Comparison of ENCODE assay signal across 8 cellular contexts in the genomic region with DNA sequence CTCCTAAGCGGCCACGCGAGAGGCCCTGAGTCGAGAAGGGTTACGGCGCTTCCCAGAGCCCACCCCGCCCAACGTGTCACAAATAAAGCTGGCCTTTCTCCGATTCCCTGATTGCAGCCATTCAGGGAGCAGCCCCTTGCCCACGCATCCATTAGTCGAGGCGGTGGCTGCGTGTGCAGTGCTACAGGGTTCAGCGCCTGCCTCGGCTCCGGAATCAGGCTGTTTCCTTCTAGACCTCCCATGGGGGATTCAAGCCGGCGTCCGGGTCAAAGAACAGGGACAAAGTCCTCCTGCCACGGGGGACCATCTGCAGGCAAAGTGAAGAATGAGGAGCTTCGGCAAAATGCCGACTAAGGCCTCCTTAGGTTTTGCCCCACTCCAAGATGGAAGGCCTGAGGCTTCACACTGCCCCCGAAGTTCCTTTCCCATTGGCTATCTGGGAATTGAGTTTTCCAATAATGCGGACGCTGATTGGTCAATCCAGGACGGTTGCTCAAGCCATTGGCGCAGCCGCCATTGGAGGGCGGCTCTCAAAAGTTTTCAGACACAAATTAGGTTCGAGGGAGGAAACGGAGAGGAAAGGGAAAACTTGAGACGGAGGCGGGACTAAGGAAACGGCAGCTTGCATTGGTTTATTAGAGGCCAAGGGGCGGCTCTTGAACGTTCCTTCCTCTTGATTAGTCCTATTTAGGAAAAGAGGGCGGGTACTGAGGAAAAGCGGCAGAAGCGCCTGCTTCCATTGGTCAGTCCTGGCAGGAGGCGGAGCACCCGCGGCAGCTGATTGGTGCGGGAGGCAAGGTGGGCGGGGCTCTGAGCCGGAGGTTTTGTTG. TPM values are rescaled to one million over a fixed set of nuclear protein-coding genes. Genes with fewer than 3 reads are reported as not detected.
DNase-seq lines count a peak whose midpoint lies in the region; ATAC-seq, FAIRE-seq and TF ChIP-seq lines count a peak whose summit lies in the region.

No MANE protein-coding gene starts in this region.

- TF ChIP-seq CTCF in Caco-2 (IDR thresholded peaks at IDR 0.05; ENCODE audit: insufficient read depth in 1 of 2, low read depth in 1 of 2, low read length in 1 of 2, severe bottlenecking in 1 of 2, unreplicated experiment in 1 of 2) (no peak), H1 (IDR thresholded peaks at IDR 0.05; ENCODE audit: control extremely low read depth in 1 of 3, insufficient read depth in 1 of 3, low read depth in 1 of 3, low read length in 3 of 3) (no peak)

- H2BK120ac ChIP-seq in H1 (replicated peaks; ENCODE audit: low read depth, low read length): no peak overlapping the region

- H3K27ac Mint-ChIP-seq in Caco-2 (ENCODE audit: unreplicated experiment): peak overlapping the region; percentile 87
- H3K27ac Mint-ChIP-seq in activated CD8-positive, alpha-beta memory T cell treated with anti-CD3 and anti-CD28 coated beads, Interleukin-2, amount 10 ng/mL, durations not matched to agents 7 days and 5 days: peak overlapping the region; percentile 92
- H3K27ac Mint-ChIP-seq in memory B cell: peak overlapping the region; percentile 86

- peak overlapping the region; percentile 78 to 95 for H3K4me2 ChIP-seq in H1 (ENCODE audit: insufficient read depth in 1 of 2, low read depth in 2 of 2, low read length in 2 of 2)

- no peaks in the 10 kb centered on the region for H3K27me3 Mint-ChIP-seq in Caco-2 (ENCODE audit: insufficient read depth, unreplicated experiment)
- no peaks in the 10 kb centered on the region for H3K27me3 Mint-ChIP-seq in activated CD8-positive, alpha-beta memory T cell treated with anti-CD3 and anti-CD28 coated beads, Interleukin-2, amount 10 ng/mL, durations not matched to agents 7 days and 5 days
- H3K27me3 Mint-ChIP-seq in memory B cell: no peaks in the 10 kb centered on the region

- H4K20me1 ChIP-seq in H1 (replicated peaks in 1 of 2; ENCODE audit: control insufficient read depth in 1 of 2, insufficient read depth in 2 of 2, low read length in 2 of 2): peaks cover 0 to 2% of the 10 kb centered on the region in 2 experiments

- H4K91ac ChIP-seq in H1 (replicated peaks; ENCODE audit: insufficient read length, low read length): no peak overlapping the region

- no peaks in the 10 kb centered on the region for H3K36me3 ChIP-seq in Caco-2 (ENCODE audit: control insufficient read depth, insufficient read depth, low read length)
- H3K36me3 ChIP-seq in H1 (ENCODE audit: control insufficient read depth in 2 of 4, insufficient read depth in 4 of 4, low read length in 3 of 4): peaks cover 0 to 5% (median 0%) of the 10 kb centered on the region in 4 experiments; a peak in 3 of 8 replicates

- ATAC-seq in GM21381 (IDR thresholded peaks at IDR 0.05; ENCODE audit: unreplicated experiment): peak; percentile 83
- ATAC-seq in activated CD8-positive, alpha-beta memory T cell treated with anti-CD3 and anti-CD28 coated beads, Interleukin-2, amount 10 ng/mL, durations not matched to agents 7 days and 5 days: peak; percentile 90
- peak; percentile 84 for ATAC-seq in memory B cell (ENCODE audit: low read depth)

- H3K4me1 Mint-ChIP-seq in Caco-2 (ENCODE audit: low read depth, unreplicated experiment) (peaks cover 13% of the 10 kb centered on the region), memory B cell (peaks cover 12% of the 10 kb centered on the region)
- peaks cover 32% of the 10 kb centered on the region for H3K4me1 Mint-ChIP-seq in activated CD8-positive, alpha-beta memory T cell treated with anti-CD3 and anti-CD28 coated beads, Interleukin-2, amount 10 ng/mL, durations not matched to agents 7 days and 5 days

- peak overlapping the region; percentile 89 for H3K27ac ChIP-seq in H1 (ENCODE audit: low read depth, low read length)

- H3K9me3 Mint-ChIP-seq in Caco-2 (ENCODE audit: unreplicated experiment): no peaks in the 10 kb centered on the region
- H3K9me3 Mint-ChIP-seq in activated CD8-positive, alpha-beta memory T cell treated with anti-CD3 and anti-CD28 coated beads, Interleukin-2, amount 10 ng/mL, durations not matched to agents 7 days and 5 days (ENCODE audit: low read depth): peaks cover 10% of the 10 kb centered on the region
- H3K9me3 Mint-ChIP-seq in memory B cell: peaks cover 2% of the 10 kb centered on the region

- peak overlapping the region; percentile 31 for H4K5ac ChIP-seq in H1 (ENCODE audit: insufficient read length, low read depth, low read length)

- no peak overlapping the region; the same call in 1 of the 2 replicates for H2AFZ ChIP-seq in H1 (ENCODE audit: low read length)

- H3K79me1 ChIP-seq in H1 (ENCODE audit: low read depth, low read length): no peaks in the 10 kb centered on the region

- H3K4me3 ChIP-seq in Caco-2 (ENCODE audit: low read depth, low read length) (peak overlapping the region; percentile 82), H1 (ENCODE audit: extremely low read depth in 1 of 4, insufficient read depth in 2 of 4, low read depth in 3 of 4, low read length in 4 of 4) (peak overlapping the region; percentile 73 to 93 (median 86))

- H2BK20ac ChIP-seq in H1 (ENCODE audit: low read length): no peak overlapping the region

- peak overlapping the region; percentile 46 to 98 (median 90) for H3K9ac ChIP-seq in H1 (replicated peaks in 1 of 4; ENCODE audit: extremely low read depth in 1 of 4, low read depth in 3 of 4, low read length in 3 of 4)

- no peak for TF ChIP-seq RAD21 in H1 (IDR thresholded peaks at IDR 0.05 in 1 of 2, conservative IDR thresholded peaks at IDR 0.05 in 1 of 2; ENCODE audit: low read depth in 2 of 2, low read length in 2 of 2)

- no peak overlapping the region for H3K23ac ChIP-seq in H1 (ENCODE audit: insufficient read length)

- intact Hi-C loops in Caco-2 (cut with micrococcal nuclease; ENCODE audit: unreplicated experiment): loop anchor here (1.0 to 5.0 kb wide), 7 partner anchors 22 to 158 kb away; partner anchors contain the start of gene ADGRG3

- no peaks in the 10 kb centered on the region for H3K27me3 ChIP-seq in Caco-2 (replicated peaks; ENCODE audit: control insufficient read depth, insufficient read depth, low read length)
- H3K27me3 ChIP-seq in H1 (replicated peaks in 1 of 4; ENCODE audit: control insufficient read depth in 3 of 4, extremely low read depth in 1 of 4, insufficient read depth in 3 of 4, low read length in 3 of 4): no peaks in the 10 kb centered on the region; a peak in 1 of 7 replicates

- H2AK5ac ChIP-seq in H1 (ENCODE audit: low read depth, low read length): 0 out of 2 replicates have a peak overlapping the region, but pooled peaks have one; percentile 53

- peak overlapping the region; percentile 90 for H2BK5ac ChIP-seq in H1 (ENCODE audit: low read depth, low read length)

- no peak overlapping the region for H3K14ac ChIP-seq in H1 (ENCODE audit: insufficient read length)

- DNase-seq in Caco-2 (peak; percentile 99 to 100), HTR-8/SVneo (ENCODE audit: insufficient read length, low spot score) (peak; percentile 99), NOMO-1 treated with DMSO at 0.1 percent for 48 hours (lab: John Stamatoyannopoulos, UW; ENCODE audit: unreplicated experiment) (peak; percentile 100), H1 (ENCODE audit: low read depth in 1 of 2, low spot score in 2 of 2) (peak; percentile 98 to 99), memory B cell (ENCODE audit: low spot score in 2 of 2) (peak; percentile 91 to 95)
- DNase-seq in activated CD8-positive, alpha-beta memory T cell treated with anti-CD3 and anti-CD28 coated beads, Interleukin-2, amount 10 ng/mL, durations not matched to agents 7 days and 5 days: peak; percentile 99
- DNase-seq in stimulated activated CD8-positive, alpha-beta memory T cell treated with anti-CD3 and anti-CD28 coated beads, Interleukin-12 subunit alpha, Interleukin-12 subunit beta, amount 100 ng/mL, for 1 hour (ENCODE audit: low read depth): peak; percentile 95

- peak overlapping the region; percentile 62 for H3K56ac ChIP-seq in H1 (replicated peaks; ENCODE audit: insufficient read length, low read depth, low read length)

- peak overlapping the region; percentile 93; the same call in 1 of the 2 replicates for H4K8ac ChIP-seq in H1 (ENCODE audit: extremely low read depth, insufficient read depth, low read length)

- H3K4me1 ChIP-seq in Caco-2 (peaks cover 11% of the 10 kb centered on the region), H1 (replicated peaks in 1 of 4; ENCODE audit: control insufficient read depth in 3 of 4, insufficient read depth in 4 of 4, low read length in 3 of 4) (peaks cover 0 to 15% (median 4%) of the 10 kb centered on the region in 4 experiments; a peak in 6 of 7 replicates)

- peak overlapping the region; percentile 85 for H3K18ac ChIP-seq in H1 (ENCODE audit: extremely low read depth, low read length)

- H3K4me3 Mint-ChIP-seq in Caco-2 (ENCODE audit: unreplicated experiment) (peak overlapping the region; percentile 86), memory B cell (peak overlapping the region; percentile 92)
- H3K4me3 Mint-ChIP-seq in activated CD8-positive, alpha-beta memory T cell treated with anti-CD3 and anti-CD28 coated beads, Interleukin-2, amount 10 ng/mL, durations not matched to agents 7 days and 5 days: peak overlapping the region; percentile 92

- POLR2A ChIA-PET in Caco-2 (lab: Charles Lee): interaction anchor here (0.5 to 3.0 kb wide), 21 partner anchors 13 to 926 kb away, joined by 3 to 18 read pairs (median 4); partner anchors contain the start of genes CFAP20, CIAPIN1, COQ9 and DRC7
- POLR2A ChIA-PET in H1 (lab: Charles Lee; ENCODE audit: partially characterized antibody): interaction anchor here (0.6 to 4.2 kb wide), 28 partner anchors 9 to 798 kb away, joined by 3 to 22 read pairs (median 4); partner anchors contain the start of genes ADGRG3, CCDC102A, MMP15 and USB1

- CTCF ChIA-PET in Caco-2 (lab: Charles Lee) (interaction anchor here (0.5 to 3.1 kb wide), 25 partner anchors 9 to 288 kb away, joined by 3 to 26 read pairs (median 4); partner anchors contain the start of genes CIAPIN1, COQ9 and POLR2C), H1 (lab: Charles Lee; ENCODE audit: partially characterized antibody) (interaction anchor here (0.6 to 2.8 kb wide), 16 partner anchors 9 to 288 kb away, joined by 3 to 24 read pairs (median 3); no protein-coding TSS in a partner anchor)
- CTCF ChIA-PET in activated CD8-positive, alpha-beta memory T cell treated with anti-CD3 and anti-CD28 coated beads, Interleukin-2, amount 10 ng/mL, durations not matched to agents 7 days and 5 days (lab: Charles Lee): interaction anchor here (0.7 to 3.8 kb wide), 17 partner anchors 11 to 362 kb away, joined by 3 to 37 read pairs (median 4); no protein-coding TSS in a partner anchor

- no peak overlapping the region for H2BK15ac ChIP-seq in H1 (ENCODE audit: low read length)

- TF ChIP-seq EP300 in H1 (IDR thresholded peaks at IDR 0.05; ENCODE audit: borderline replicate concordance in 1 of 2, low read depth in 2 of 2, low read length in 2 of 2): no peak

- WGBS in H1 (ENCODE audit: extremely low coverage in 1 of 2, insufficient coverage in 1 of 2, insufficient read length in 1 of 2, insufficient replicate concordance in 2 of 2, low coverage in 1 of 2, low lambda C conversion rate in 2 of 2, missing lambda C conversion rate in 1 of 2), 2 experiments: 3% methylated on average over 45 of the region's 45 CpGs; no CpG with 5 or more reads in 1 of the 2 experiments

- 0 out of 2 replicates have a peak, but pooled peaks cover 4% of the 10 kb centered on the region for H3K9me3 ChIP-seq in Caco-2
- no peaks in the 10 kb centered on the region; a peak in 1 of 4 replicates for H3K9me3 ChIP-seq in H1 (ENCODE audit: insufficient read depth in 2 of 2, low read depth in 1 of 2, low read length in 1 of 2)

- peak; percentile 98 for FAIRE-seq in HTR-8/SVneo (lab: Jason Lieb, UNC)
- FAIRE-seq in H1 (lab: Jason Lieb, UNC): peak; percentile 99

- H3K79me2 ChIP-seq in H1 (ENCODE audit: control insufficient read depth in 1 of 2, insufficient read depth in 2 of 2, low read length in 2 of 2): no peaks in the 10 kb centered on the region; a peak in 1 of 4 replicates

- H3K4ac ChIP-seq in H1 (replicated peaks; ENCODE audit: insufficient read length, low read depth, low read length): no peak overlapping the region

- peak in 1 of 2 experiments; percentile 82; a peak in 2 of 3 replicates for TF ChIP-seq POLR2A in H1 (IDR thresholded peaks at IDR 0.05; ENCODE audit: control extremely low read depth in 1 of 2, low read depth in 2 of 2, low read length in 2 of 2)

- H3K36me3 Mint-ChIP-seq in Caco-2 (ENCODE audit: insufficient read depth, unreplicated experiment) (peaks cover 26% of the 10 kb centered on the region), memory B cell (peaks cover 3% of the 10 kb centered on the region)
- H3K36me3 Mint-ChIP-seq in activated CD8-positive, alpha-beta memory T cell treated with anti-CD3 and anti-CD28 coated beads, Interleukin-2, amount 10 ng/mL, durations not matched to agents 7 days and 5 days: peaks cover 12% of the 10 kb centered on the region

- peaks cover 15% of the 10 kb centered on the region; the same call in 1 of the 2 replicates for H3K23me2 ChIP-seq in H1 (ENCODE audit: low read depth, low read length)

- no TSS peak for BruUV-seq in Caco-2 (replicated peaks; lab: Mats Ljungman, UMichigan)

- peak overlapping the region; percentile 39; the same call in 1 of the 2 replicates for H2BK12ac ChIP-seq in H1 (ENCODE audit: low read depth, low read length)

RNA-seq across cellular contexts. Expression of gene KATNB1, which starts 0.4 kb away (rescaled TPM):
- 31.8 and 32.4 TPM in 2 replicates for total RNA-seq in Caco-2 (2022)
- total RNA-seq in activated CD8-positive, alpha-beta memory T cell treated with anti-CD3 and anti-CD28 coated beads, Interleukin-2, amount 10 ng/mL, durations not matched to agents 7 days and 5 days: 10 to 100 TPM; 41.6 to 43.9 TPM
- total RNA-seq in H1 (2021; fragmentation: NEBNext Ultra II Directional; extraction: Animal tissue kit (Norgen Biotek cat#: 25700)): 50.2 and 50.3 TPM in 2 replicates
- 60.4 and 88.4 TPM in 2 replicates for polyA plus RNA-seq in H1 (2011; rRNA removed)
- polyA plus RNA-seq in H1 (2011; cell fraction: cytosol; rRNA removed): 55.3 TPM
- polyA plus RNA-seq in H1 (2011; cell fraction: nucleus; rRNA removed): 166 TPM
- polyA plus RNA-seq in H1 (2012, experiment 1 of 2): 25.0 to 47.4 TPM (median 43.4 TPM) in 4 replicates
- 48.3 TPM for polyA plus RNA-seq in H1 (2012, experiment 2 of 2)
- 31.0 TPM for polyA plus RNA-seq in H1 (2013, experiment 1 of 2)
- polyA plus RNA-seq in H1 (2013, experiment 2 of 2): 28.8 TPM
- 31.8 and 43.0 TPM in 2 replicates for polyA minus RNA-seq in H1 (2011; rRNA and poly(A)+ RNA removed)
- polyA minus RNA-seq in H1 (2011; cell fraction: cytosol; rRNA and poly(A)+ RNA removed): 29.9 TPM
- polyA minus RNA-seq in H1 (2011; cell fraction: nucleus; rRNA and poly(A)+ RNA removed): 42.7 TPM

RNA-seq across cellular contexts. Expression of gene DRC7, which starts 40.5 kb away (rescaled TPM):
- 1.1 and 1.2 TPM in 2 replicates for total RNA-seq in Caco-2 (2022)
- not detected for total RNA-seq in activated CD8-positive, alpha-beta memory T cell treated with anti-CD3 and anti-CD28 coated beads, Interleukin-2, amount 10 ng/mL, durations not matched to agents 7 days and 5 days
- not detected in 2 replicates for total RNA-seq in H1 (2021; fragmentation: NEBNext Ultra II Directional; extraction: Animal tissue kit (Norgen Biotek cat#: 25700))
- polyA plus RNA-seq in H1 (2011; rRNA removed): 0.13 and 0.14 TPM in 2 replicates
- 0.16 TPM for polyA plus RNA-seq in H1 (2011; cell fraction: cytosol; rRNA removed)
- polyA plus RNA-seq in H1 (2011; cell fraction: nucleus; rRNA removed): 0.27 TPM
- 0.23 to 0.48 TPM (median 0.27 TPM) in 3 of 4 replicates, not detected in the other for polyA plus RNA-seq in H1 (2012, experiment 1 of 2)
- not detected for polyA plus RNA-seq in H1 (2012, experiment 2 of 2)
- polyA plus RNA-seq in H1 (2013, experiment 1 of 2): 0.06 TPM
- 0.04 TPM for polyA plus RNA-seq in H1 (2013, experiment 2 of 2)
- 0.09 TPM in 1 of 2 replicates, not detected in the other for polyA minus RNA-seq in H1 (2011; rRNA and poly(A)+ RNA removed)
- not detected for polyA minus RNA-seq in H1 (2011; cell fraction: cytosol; rRNA and poly(A)+ RNA removed)
- not detected for polyA minus RNA-seq in H1 (2011; cell fraction: nucleus; rRNA and poly(A)+ RNA removed)

Comparison
In these comparisons a context has a peak if more than half of its experiments do, and no peak if none do; other contexts are left out.
1. Peak in every context shown above with its lines: DNase-seq, ATAC-seq, H3K4me3 ChIP-seq and H3K27ac ChIP-seq.